ENCODE assay signal across 8 cellular contexts in genomic region chr3:98329392-98330124, GRCh38. TPM values are rescaled to one million over a fixed set of nuclear protein-coding genes. Genes with fewer than 3 reads are reported as not detected.
DNase-seq lines count a peak whose midpoint lies in the region; ATAC-seq and TF ChIP-seq lines count a peak whose summit lies in the region.

No MANE protein-coding gene starts in this region.

- H2AFZ ChIP-seq in DND-41 (ENCODE audit: low read depth, low read length) = no peak overlapping the region

- BruUV-seq in Panc1 (replicated peaks; lab: Mats Ljungman, UMichigan) = no TSS peak

- no peak overlapping the region for H3K4me2 ChIP-seq in DND-41 (ENCODE audit: insufficient read depth, low read length)

- H3K9ac ChIP-seq in DND-41 (ENCODE audit: low read depth, low read length) = no peak overlapping the region

- in situ Hi-C loops in Panc1 (cut with HindIII; ENCODE audit: low pct_unique_long_range_greater_than_20kb, low sequenced_read_pairs) = no loop called here

- H3K27me3 ChIP-seq in DND-41 (ENCODE audit: insufficient read depth, low read length, poor library complexity) = no peaks in the 10 kb centered on the region
- H3K27me3 ChIP-seq in Panc1 (ENCODE audit: control insufficient read depth, insufficient read depth, low read length) = no peaks in the 10 kb centered on the region
- peaks cover 0 to 3% (median 0%) of the 10 kb centered on the region in 3 donors for H3K27me3 ChIP-seq in psoas muscle (ENCODE audit: insufficient read depth in 3 of 3, low read length in 2 of 3)

- H3K27ac ChIP-seq in DND-41 (ENCODE audit: low read length) (no peak overlapping the region), Panc1 (ENCODE audit: low read length) (no peak overlapping the region), psoas muscle (no peak overlapping the region)

- POLR2A ChIA-PET in Panc1 (lab: Charles Lee) = no interaction called here

- intact Hi-C loops in Panc1 (cut with micrococcal nuclease; ENCODE audit: unreplicated experiment) = loop anchor here (1.0 to 10.0 kb wide), 4 partner anchors 141 to 535 kb away; no protein-coding TSS in a partner anchor
- intact Hi-C loops in psoas muscle (cut with DNase I) = loop anchor here (2.0 kb wide), 2 partner anchors 291 to 299 kb away; no protein-coding TSS in a partner anchor

- no peaks in the 10 kb centered on the region for H3K79me2 ChIP-seq in DND-41 (ENCODE audit: insufficient read depth, low read length)

- CTCF ChIA-PET in Panc1 (lab: Charles Lee) = no interaction called here

- DNase-seq in DND-41 (peak; percentile 46), Panc1 (ENCODE audit: low read depth, low spot score) (peak; percentile 54), glomerular visceral epithelial cell (ENCODE audit: extremely low spot score) (peak; percentile 42), psoas muscle (peak; percentile 18 to 24)
- peak; percentile 45 for DNase-seq in activated naive CD4-positive, alpha-beta T cell treated with Interleukin-2 at 50 U/mL for 16 hours

- H3K4me3 ChIP-seq in DND-41 (ENCODE audit: low read depth in 1 of 2, low read length in 2 of 2) (no peak overlapping the region), Panc1 (ENCODE audit: low read depth in 2 of 2, low read length in 2 of 2) (no peak overlapping the region), psoas muscle (no peak overlapping the region)

- peak; percentile 90 for ATAC-seq in DND-41 (ENCODE audit: insufficient read depth, low read depth)
- ATAC-seq in GM19455 (IDR thresholded peaks at IDR 0.05; ENCODE audit: unreplicated experiment) = peak; percentile 68
- peak; percentile 53 for ATAC-seq in HG03521 (IDR thresholded peaks at IDR 0.05; ENCODE audit: unreplicated experiment)
- ATAC-seq in Panc1 = peak; percentile 86
- ATAC-seq in psoas muscle = peak in 2 of 4 donors; percentile 33 to 52
- no peak for ATAC-seq in HG02763 (IDR thresholded peaks at IDR 0.05; ENCODE audit: unreplicated experiment)

- no peaks in the 10 kb centered on the region for H3K4me1 ChIP-seq in DND-41 (ENCODE audit: insufficient read depth, low read length)
- no peaks in the 10 kb centered on the region for H3K4me1 ChIP-seq in Panc1 (ENCODE audit: control insufficient read depth, insufficient read depth, low read length)
- no peaks in the 10 kb centered on the region for H3K4me1 ChIP-seq in psoas muscle

- peak; percentile 78 for TF ChIP-seq CTCF in DND-41 (IDR thresholded peaks at IDR 0.05; ENCODE audit: borderline replicate concordance, extremely low read depth, low read length, poor library complexity, severe bottlenecking)
- peak; percentile 87 for TF ChIP-seq CTCF in Panc1 (IDR thresholded peaks at IDR 0.05)
- peak; percentile 47 for TF ChIP-seq CTCF in psoas muscle (IDR thresholded peaks at IDR 0.05)

- no peaks in the 10 kb centered on the region for H3K36me3 ChIP-seq in DND-41 (ENCODE audit: insufficient read depth, low read length)
- H3K36me3 ChIP-seq in Panc1 (ENCODE audit: control insufficient read depth, insufficient read depth, low read length) = no peaks in the 10 kb centered on the region
- H3K36me3 ChIP-seq in psoas muscle (ENCODE audit: insufficient read depth in 1 of 2, low read depth in 1 of 2) = no peaks in the 10 kb centered on the region

- WGBS in psoas muscle, 3 donors = 6 to 9% (median 8%) methylated on average over 6 of the region's 6 CpGs

- H3K9me3 ChIP-seq in DND-41 (ENCODE audit: insufficient read depth, low read length, severe bottlenecking) (no peaks in the 10 kb centered on the region), Panc1 (ENCODE audit: control insufficient read depth, insufficient read depth, low read depth, low read length) (no peaks in the 10 kb centered on the region), psoas muscle (no peaks in the 10 kb centered on the region)

- H4K20me1 ChIP-seq in DND-41 (ENCODE audit: insufficient read depth, low read length) = no peaks in the 10 kb centered on the region

RNA-seq across cellular contexts. Expression of gene OR5K4, which starts 24.1 kb away (rescaled TPM):
- not detected for total RNA-seq in Panc1 (2021; ENCODE audit: unreplicated experiment)
- not detected for polyA plus RNA-seq in Panc1 (2012; ENCODE audit: insufficient read length)
- not detected for total RNA-seq in psoas muscle
- not detected for polyA plus RNA-seq in psoas muscle

RNA-seq across cellular contexts. Expression of gene OR5H2, which starts 47.3 kb away (rescaled TPM):
- total RNA-seq in Panc1 (2021; ENCODE audit: unreplicated experiment) (not detected), psoas muscle (not detected)
- not detected for polyA plus RNA-seq in Panc1 (2012; ENCODE audit: insufficient read length)
- not detected for polyA plus RNA-seq in psoas muscle
